Comparison of ENCODE assay signal across 22 cellular contexts in genomic region chrX:47498411-47498810, GRCh38.
"Had no signal": no experiment of that assay in that cellular context is flagged by ENCODE, and none has a peak within 500 bp of the region (broad histone marks: within the 10 kb centered on the region; RNA-seq: fewer than 3 reads in every experiment).

No MANE protein-coding gene starts in this region.

- H3K9me3 Mint-ChIP-seq: T-helper 1 cell treated with Interleukin-12 subunit alpha and Interleukin-12 subunit beta and Interleukin-4 antibody, amounts not matched to agents 30 μg/mL and 1 μg/mL, for 36 hours had no signal

- H3K36me3 Mint-ChIP-seq: activated naive CD8-positive, alpha-beta T cell treated with anti-CD3 and anti-CD28 coated beads, Interleukin-2, amount 10 ng/mL, durations not matched to agents 7 days and 5 days had no signal

- H3K4me1 ChIP-seq: adrenal gland, Peyer's patch had no signal

- H3K4me3 Mint-ChIP-seq: activated CD8-positive, alpha-beta T cell treated with anti-CD3 and anti-CD28 coated beads, Interleukin-2, amount 10 ng/mL, durations not matched to agents 7 days and 5 days; activated naive CD8-positive, alpha-beta T cell treated with anti-CD3 and anti-CD28 coated beads, Interleukin-2, amount 10 ng/mL, durations not matched to agents 7 days and 5 days; T-helper 1 cell treated with Interleukin-12 subunit alpha and Interleukin-12 subunit beta and Interleukin-4 antibody, amounts not matched to agents 30 μg/mL and 1 μg/mL, for 36 hours had no signal

- H3K9me3 ChIP-seq: adrenal gland, Peyer's patch, SJCRH30 had no signal

- H3K27me3 ChIP-seq: Peyer's patch, SJCRH30 had no signal

- H3K36me3 ChIP-seq: adrenal gland, Peyer's patch, SJCRH30 had no signal

- H3K4me3 ChIP-seq: adrenal gland, K562, Peyer's patch, SJCRH30 had no signal

- H3K27ac Mint-ChIP-seq: activated CD8-positive, alpha-beta T cell treated with anti-CD3 and anti-CD28 coated beads, Interleukin-2, amount 10 ng/mL, durations not matched to agents 7 days and 5 days; activated naive CD8-positive, alpha-beta T cell treated with anti-CD3 and anti-CD28 coated beads, Interleukin-2, amount 10 ng/mL, durations not matched to agents 7 days and 5 days; T-helper 1 cell treated with Interleukin-12 subunit alpha and Interleukin-12 subunit beta and Interleukin-4 antibody, amounts not matched to agents 30 μg/mL and 1 μg/mL, for 36 hours had no signal

- H3K27ac ChIP-seq: adrenal gland, Peyer's patch, SJCRH30 had no signal

- DNase-seq: activated CD4-positive, alpha-beta T cell treated with anti-CD3 and anti-CD28 coated beads for 4 hours; activated CD8-positive, alpha-beta memory T cell treated with anti-CD3 and anti-CD28 coated beads, Interleukin-2, amount 50 U/mL, for 48 hours; activated CD8-positive, alpha-beta T cell treated with anti-CD3 and anti-CD28 coated beads, Interleukin-2, amount 10 ng/mL, durations not matched to agents 7 days and 5 days; activated naive CD4-positive, alpha-beta T cell treated with anti-CD3 and anti-CD28 coated beads, Interleukin-2, amount 50 U/mL, for 16 hours; activated naive CD8-positive, alpha-beta T cell treated with anti-CD3 and anti-CD28 coated beads, Interleukin-2, amount 10 ng/mL, durations not matched to agents 7 days and 5 days; activated T-cell treated with anti-CD3 and anti-CD28 coated beads, Interleukin-2, amount 50 U/mL, for 1 hour; adrenal gland; anterior cingulate cortex; caudate nucleus; Karpas-422; NCI-H1048; NCI-H146; NCI-H187 treated with DMSO at 0.1 percent for 48 hours; NCI-H2081 treated with DMSO at 0.1 percent for 48 hours; NCI-H2171; NCI-H2227 treated with DMSO at 0.1 percent for 48 hours; NCI-H526 treated with DMSO at 0.1 percent for 48 hours; NCI-H82; Peyer's patch; SJCRH30 had no signal
